13 cellular contexts compared by ENCODE assay signal in genomic region chr14:99744199-99744872, GRCh38. TPM values are rescaled to one million over a fixed set of nuclear protein-coding genes. Genes with fewer than 3 reads are reported as not detected.
A peak's percentile ranks its signal among the peaks of the same experiment; 100 is the strongest.
DNase-seq lines count a peak whose midpoint lies in the region; ATAC-seq, FAIRE-seq and TF ChIP-seq lines count a peak whose summit lies in the region.
"Had no signal": no experiment of that assay in that cellular context is flagged by ENCODE, and none has a peak within 500 bp of the region (broad histone marks: within the 10 kb centered on the region; RNA-seq: fewer than 3 reads in every experiment).

No MANE protein-coding gene starts in this region.

- 81% methylated on average over 11 of the region's 11 CpGs for WGBS in SK-N-SH (ENCODE audit: low lambda C conversion rate)
- 20% methylated on average over 11 of the region's 11 CpGs for WGBS in GM12878 (ENCODE audit: insufficient coverage, insufficient replicate concordance, low lambda C conversion rate, missing lambda C conversion rate)

- SMC1A ChIA-PET in GM12878 (lab: Charles Lee; ENCODE audit: uncharacterized antibody, unreplicated experiment), result no interaction called here

- H3K4me2 ChIP-seq in SK-N-SH, result no peak overlapping the region
- H3K4me2 ChIP-seq in GM12878 (ENCODE audit: control insufficient read depth, insufficient read depth), result no peak overlapping the region
- H3K4me2 ChIP-seq: A549 had no signal

- POLR2A ChIA-PET in SK-N-SH (lab: Yijun Ruan, JAX) (no interaction called here), GM12878 (lab: Charles Lee) (no interaction called here)

- CTCF ChIA-PET in SK-N-SH (lab: Yijun Ruan, JAX) (interaction anchor here (0.9 to 1.2 kb wide), 4 partner anchors 14 to 143 kb away, joined by 3 to 5 read pairs (median 4); no protein-coding TSS in a partner anchor), GM12878 (lab: Yijun Ruan, JAX) (interaction anchor here (1.6 kb wide), 1 partner anchor 141 kb away, joined by 5 read pairs; no protein-coding TSS in a partner anchor)
- CTCF ChIA-PET in activated CD8-positive, alpha-beta memory T cell treated with anti-CD3 and anti-CD28 coated beads, Interleukin-2, amount 10 ng/mL, durations not matched to agents 7 days and 5 days (lab: Charles Lee), result no interaction called here

- H3K27ac Mint-ChIP-seq in activated CD8-positive, alpha-beta memory T cell treated with anti-CD3 and anti-CD28 coated beads, Interleukin-2, amount 10 ng/mL, durations not matched to agents 7 days and 5 days, result no peak overlapping the region
- H3K27ac Mint-ChIP-seq: activated T-cell treated with anti-CD3 and anti-CD28 coated beads, Interleukin-2, amount 50 U/mL, for 24 hours; stimulated activated effector memory CD8-positive, alpha-beta T cell treated with anti-CD3 and anti-CD28 coated beads, Interleukin-12 subunit alpha, Interleukin-12 subunit beta, amount 100 ng/mL, for 72 hours had no signal

- intact Hi-C loops in GM12878 (cut with micrococcal nuclease; ENCODE audit: unreplicated experiment), result no loop called here
- intact Hi-C loops in vagina (cut with DNase I), result no loop called here

- BruUV-seq in GM12878 (replicated peaks; lab: Mats Ljungman, UMichigan), result no TSS peak

- no peak for FAIRE-seq in GM12878 (lab: Jason Lieb, UNC)
- FAIRE-seq: A549 had no signal

- TF ChIP-seq POLR2A in GM12878 (IDR thresholded peaks at IDR 0.05; ENCODE audit: low read depth, low read length) (no peak), vagina (IDR thresholded peaks at IDR 0.05) (no peak)

- no peaks in the 10 kb centered on the region for H3K27me3 ChIP-seq in SK-N-SH (ENCODE audit: insufficient read depth)
- peaks cover 0 to 2% of the 10 kb centered on the region in 2 experiments; a peak in 2 of 4 replicates for H3K27me3 ChIP-seq in GM12878 (replicated peaks in 1 of 2; ENCODE audit: control insufficient read depth in 2 of 2, insufficient read depth in 2 of 2, low read length in 1 of 2)
- H3K27me3 ChIP-seq in iPS-18a (ENCODE audit: control insufficient read depth, insufficient read depth, low read length), result no peaks in the 10 kb centered on the region
- no peaks in the 10 kb centered on the region for H3K27me3 ChIP-seq in vagina

- H3K79me2 ChIP-seq in SK-N-SH (ENCODE audit: insufficient read depth) (no peaks in the 10 kb centered on the region), GM12878 (ENCODE audit: control insufficient read depth, insufficient read depth, low read length) (no peaks in the 10 kb centered on the region)

- no peaks in the 10 kb centered on the region for H3K36me3 Mint-ChIP-seq in activated CD8-positive, alpha-beta memory T cell treated with anti-CD3 and anti-CD28 coated beads, Interleukin-2, amount 10 ng/mL, durations not matched to agents 7 days and 5 days
- H3K36me3 Mint-ChIP-seq: stimulated activated effector memory CD8-positive, alpha-beta T cell treated with anti-CD3 and anti-CD28 coated beads, Interleukin-12 subunit alpha, Interleukin-12 subunit beta, amount 100 ng/mL, for 72 hours had no signal

- ATAC-seq in SK-N-SH treated with all-trans-retinoic acid at 6 μM for 48 hours (no peak), GM12878 (no peak)
- no peak for ATAC-seq in activated CD8-positive, alpha-beta memory T cell treated with anti-CD3 and anti-CD28 coated beads, Interleukin-2, amount 10 ng/mL, durations not matched to agents 7 days and 5 days
- ATAC-seq: A549; stimulated activated effector memory CD8-positive, alpha-beta T cell treated with anti-CD3 and anti-CD28 coated beads, Interleukin-12 subunit alpha, Interleukin-12 subunit beta, amount 100 ng/mL, for 72 hours had no signal

- H4K20me1 ChIP-seq in SK-N-SH (ENCODE audit: insufficient read depth) (no peaks in the 10 kb centered on the region), GM12878 (ENCODE audit: control insufficient read depth, insufficient read depth) (no peaks in the 10 kb centered on the region)

- DNase-seq in SK-N-SH (no peak), GM12878 (ENCODE audit: low read depth, low spot score) (no peak), vagina (ENCODE audit: extremely low spot score in 2 of 2) (no peak), MV-4-11 (lab: John Stamatoyannopoulos, UW) (no peak), foreskin fibroblast (no peak)
- DNase-seq in activated CD8-positive, alpha-beta memory T cell treated with anti-CD3 and anti-CD28 coated beads, Interleukin-2, amount 10 ng/mL, durations not matched to agents 7 days and 5 days, result no peak
- DNase-seq: activated T-cell treated with anti-CD3 and anti-CD28 coated beads, Interleukin-2, amount 50 U/mL, for 24 hours; hippocampal formation; NCI-H1092 treated with DMSO at 0.1 percent for 48 hours had no signal

- in situ Hi-C loops in GM12878 (cut with MboI), result no loop called here

- H3K9me2 ChIP-seq in SK-N-SH, result no peaks in the 10 kb centered on the region

- no peaks in the 10 kb centered on the region for H3F3A ChIP-seq in SK-N-SH (replicated peaks; ENCODE audit: insufficient read depth)

- TF ChIP-seq RAD21 in SK-N-SH (IDR thresholded peaks at IDR 0.05; ENCODE audit: low read length), result peak; percentile 42
- TF ChIP-seq RAD21 in GM12878 (IDR thresholded peaks at IDR 0.05; ENCODE audit: insufficient read depth, low read depth, low read length), result no peak

- H3K9ac ChIP-seq in SK-N-SH (no peak overlapping the region), GM12878 (ENCODE audit: control insufficient read depth, insufficient read depth, low read length) (no peak overlapping the region), iPS-18a (ENCODE audit: low read length) (peak overlapping the region; percentile 8)

- no peaks in the 10 kb centered on the region; a peak in 1 of 4 replicates for H3K4me1 ChIP-seq in SK-N-SH (ENCODE audit: control insufficient read depth in 1 of 2, insufficient read depth in 2 of 2, low read depth in 1 of 2, low read length in 1 of 2)
- H3K4me1 ChIP-seq in GM12878 (ENCODE audit: control insufficient read depth, insufficient read depth, low read length), result no peaks in the 10 kb centered on the region
- peaks cover 11% of the 10 kb centered on the region for H3K4me1 ChIP-seq in iPS-18a (ENCODE audit: control insufficient read depth, low read depth, low read length)
- peaks cover 36% of the 10 kb centered on the region for H3K4me1 ChIP-seq in vagina

- H3K4me3 Mint-ChIP-seq in activated CD8-positive, alpha-beta memory T cell treated with anti-CD3 and anti-CD28 coated beads, Interleukin-2, amount 10 ng/mL, durations not matched to agents 7 days and 5 days, result no peak overlapping the region
- H3K4me3 Mint-ChIP-seq: activated T-cell treated with anti-CD3 and anti-CD28 coated beads, Interleukin-2, amount 50 U/mL, for 24 hours; stimulated activated effector memory CD8-positive, alpha-beta T cell treated with anti-CD3 and anti-CD28 coated beads, Interleukin-12 subunit alpha, Interleukin-12 subunit beta, amount 100 ng/mL, for 72 hours had no signal

- H3K9me3 ChIP-seq in SK-N-SH, result no peaks in the 10 kb centered on the region
- no peaks in the 10 kb centered on the region for H3K9me3 ChIP-seq in GM12878 (replicated peaks; ENCODE audit: control insufficient read depth, insufficient read depth, low read length)
- no peaks in the 10 kb centered on the region for H3K9me3 ChIP-seq in iPS-18a (ENCODE audit: control insufficient read depth, low read depth, low read length)
- H3K9me3 ChIP-seq in vagina, result no peaks in the 10 kb centered on the region
- H3K9me3 ChIP-seq: A549 had no signal

- H3K27ac ChIP-seq in SK-N-SH (ENCODE audit: low read depth in 2 of 2, low read length in 1 of 2) (no peak overlapping the region), GM12878 (ENCODE audit: control insufficient read depth, insufficient read depth) (no peak overlapping the region), iPS-18a (ENCODE audit: low read length) (no peak overlapping the region), vagina (peak overlapping the region; percentile 67)
- H3K27ac ChIP-seq: A549 had no signal

- TF ChIP-seq EP300 in SK-N-SH (IDR thresholded peaks at IDR 0.05; ENCODE audit: borderline replicate concordance in 1 of 2, low read depth in 1 of 2, low read length in 1 of 2) (no peak), GM12878 (IDR thresholded peaks at IDR 0.05; ENCODE audit: borderline replicate concordance in 1 of 2, control insufficient read depth in 1 of 2, low read depth in 2 of 2, low read length in 2 of 2) (no peak)

- H3K4me3 ChIP-seq in SK-N-SH (ENCODE audit: low read depth in 2 of 2, low read length in 1 of 2) (no peak overlapping the region), GM12878 (no peak overlapping the region), iPS-18a (ENCODE audit: low read length) (peak overlapping the region; percentile 23), vagina (no peak overlapping the region), foreskin fibroblast (ENCODE audit: low read depth in 1 of 2, low read length in 2 of 2) (no peak overlapping the region)
- H3K4me3 ChIP-seq: A549 had no signal

- no peak overlapping the region for H2AFZ ChIP-seq in SK-N-SH (ENCODE audit: low read depth)
- H2AFZ ChIP-seq in GM12878 (ENCODE audit: control insufficient read depth, low read depth, low read length), result no peak overlapping the region

- RAD21 ChIA-PET in GM12878 (lab: Charles Lee; ENCODE audit: unreplicated experiment), result no interaction called here

- H3K36me3 ChIP-seq in SK-N-SH (replicated peaks in 1 of 2; ENCODE audit: control insufficient read depth in 1 of 2, insufficient read depth in 2 of 2, low read length in 1 of 2) (no peaks in the 10 kb centered on the region), GM12878 (ENCODE audit: control insufficient read depth in 2 of 2, insufficient read depth in 2 of 2, low read length in 1 of 2) (no peaks in the 10 kb centered on the region), iPS-18a (ENCODE audit: control insufficient read depth, low read depth, low read length) (no peaks in the 10 kb centered on the region), vagina (no peaks in the 10 kb centered on the region)

- H3K4me1 Mint-ChIP-seq in activated CD8-positive, alpha-beta memory T cell treated with anti-CD3 and anti-CD28 coated beads, Interleukin-2, amount 10 ng/mL, durations not matched to agents 7 days and 5 days, result no peaks in the 10 kb centered on the region
- H3K4me1 Mint-ChIP-seq: stimulated activated effector memory CD8-positive, alpha-beta T cell treated with anti-CD3 and anti-CD28 coated beads, Interleukin-12 subunit alpha, Interleukin-12 subunit beta, amount 100 ng/mL, for 72 hours had no signal

- H3K9me3 Mint-ChIP-seq in activated CD8-positive, alpha-beta memory T cell treated with anti-CD3 and anti-CD28 coated beads, Interleukin-2, amount 10 ng/mL, durations not matched to agents 7 days and 5 days (ENCODE audit: low read depth), result no peaks in the 10 kb centered on the region
- H3K9me3 Mint-ChIP-seq: activated T-cell treated with anti-CD3 and anti-CD28 coated beads, Interleukin-2, amount 50 U/mL, for 24 hours; stimulated activated effector memory CD8-positive, alpha-beta T cell treated with anti-CD3 and anti-CD28 coated beads, Interleukin-12 subunit alpha, Interleukin-12 subunit beta, amount 100 ng/mL, for 72 hours had no signal

- 0 out of 2 replicates have a peak, but pooled peaks have one; percentile 17 for TF ChIP-seq CTCF in SK-N-SH (IDR thresholded peaks at IDR 0.05)
- TF ChIP-seq CTCF in GM12878 (IDR thresholded peaks at IDR 0.05 in 2 of 3, conservative IDR thresholded peaks at IDR 0.05 in 1 of 3; ENCODE audit: control insufficient read depth in 2 of 3, extremely low read depth in 1 of 3, insufficient read depth in 1 of 3, low read depth in 3 of 3, low read length in 3 of 3), result no peak; a peak in 1 of 6 replicates
- TF ChIP-seq CTCF in vagina (IDR thresholded peaks at IDR 0.05), result no peak
- no peak for TF ChIP-seq CTCF in foreskin fibroblast (IDR thresholded peaks at IDR 0.05; ENCODE audit: low read depth, low read length)

- H3K27me3 Mint-ChIP-seq in activated CD8-positive, alpha-beta memory T cell treated with anti-CD3 and anti-CD28 coated beads, Interleukin-2, amount 10 ng/mL, durations not matched to agents 7 days and 5 days, result peaks cover 24% of the 10 kb centered on the region

RNA-seq across cellular contexts. Expression of gene EML1, which starts 48.9 kb away (rescaled TPM):
- polyA plus RNA-seq in SK-N-SH (2012; rRNA removed) (4.4 and 6.3 TPM in 2 replicates), GM12878 (2011; rRNA removed) (2.9 and 3.4 TPM in 2 replicates), GM12878 (2014; fragmentation: Illumina TruSeq; extraction: Trizol) (0.10 TPM in 1 of 2 replicates, not detected in the other), GM12878 (2014; fragmentation: Nextera tagmentation; extraction: Ambion mirVana) (under 1 TPM; 0.05 to 0.16 TPM), GM12878 (2014; rRNA removed) (0.28 TPM in 1 of 2 replicates, not detected in the other), GM12878 (2016; fragmentation: Nextera tagmentation; extraction: Ambion mirVana) (under 1 TPM; 0.09 to 0.11 TPM)
- polyA plus RNA-seq in SK-N-SH (2012; cell fraction: cytosol; rRNA removed), result 5.2 and 5.8 TPM in 2 replicates
- polyA plus RNA-seq in SK-N-SH (2012; cell fraction: nucleus; rRNA removed), result 5.8 and 7.2 TPM in 2 replicates
- total RNA-seq in GM12878 (2013; cell fraction: nucleolus; rRNA removed), result 0.77 TPM in 1 of 2 replicates, not detected in the other
- total RNA-seq in GM12878 (2014; rRNA removed) (0.16 TPM in 1 of 2 replicates, not detected in the other), GM12878 (2014; rRNA removed; fragmentation: Illumina TruSeq; extraction: Trizol) (0.13 TPM in 1 of 2 replicates, not detected in the other), GM12878 (2021) (0.21 TPM in 1 of 2 replicates, not detected in the other), vagina (32.7 TPM)
- polyA plus RNA-seq in GM12878 (2011; ENCODE audit: low read depth), result not detected
- polyA plus RNA-seq in GM12878 (2011; cell fraction: cytosol; rRNA removed), result 3.0 and 3.3 TPM in 2 replicates
- polyA plus RNA-seq in GM12878 (2011; cell fraction: nucleus; rRNA removed), result 5.4 and 5.5 TPM in 2 replicates
- 0.07 and 0.34 TPM in 2 replicates for polyA plus RNA-seq in GM12878 (2012)
- 7.5 and 13.5 TPM in 2 replicates for polyA minus RNA-seq in GM12878 (2011; rRNA and poly(A)+ RNA removed)
- polyA minus RNA-seq in GM12878 (2011; cell fraction: cytosol; rRNA and poly(A)+ RNA removed), result 1.3 and 4.4 TPM in 2 replicates
- 5.2 and 7.0 TPM in 2 replicates for polyA minus RNA-seq in GM12878 (2011; cell fraction: nucleus; rRNA and poly(A)+ RNA removed)
- total RNA-seq in activated CD8-positive, alpha-beta memory T cell treated with anti-CD3 and anti-CD28 coated beads, Interleukin-2, amount 10 ng/mL, durations not matched to agents 7 days and 5 days, result not detected

Comparison
In these comparisons a context has a peak if more than half of its experiments do, and no peak if none do; other contexts are left out.
1. RNA of gene EML1, which starts 48.9 kb away (total RNA-seq): 32.7 TPM in vagina (single experiment); 0.13 to 0.77 TPM in GM12878 and not detected in activated CD8-positive, alpha-beta memory T cell treated with anti-CD3 and anti-CD28 coated beads, Interleukin-2, amount 10 ng/mL, durations not matched to agents 7 days and 5 days; every median in the first group is over 10 times any median in the second.
2. Of the 26 proteins assayed by ChIP-seq in both GM12878 and SK-N-SH: peak only in GM12878: none; only in SK-N-SH: CTCF and RAD21; in both: none; in neither: 24.